10 cellular contexts compared by ENCODE assay signal in the genomic region with DNA sequence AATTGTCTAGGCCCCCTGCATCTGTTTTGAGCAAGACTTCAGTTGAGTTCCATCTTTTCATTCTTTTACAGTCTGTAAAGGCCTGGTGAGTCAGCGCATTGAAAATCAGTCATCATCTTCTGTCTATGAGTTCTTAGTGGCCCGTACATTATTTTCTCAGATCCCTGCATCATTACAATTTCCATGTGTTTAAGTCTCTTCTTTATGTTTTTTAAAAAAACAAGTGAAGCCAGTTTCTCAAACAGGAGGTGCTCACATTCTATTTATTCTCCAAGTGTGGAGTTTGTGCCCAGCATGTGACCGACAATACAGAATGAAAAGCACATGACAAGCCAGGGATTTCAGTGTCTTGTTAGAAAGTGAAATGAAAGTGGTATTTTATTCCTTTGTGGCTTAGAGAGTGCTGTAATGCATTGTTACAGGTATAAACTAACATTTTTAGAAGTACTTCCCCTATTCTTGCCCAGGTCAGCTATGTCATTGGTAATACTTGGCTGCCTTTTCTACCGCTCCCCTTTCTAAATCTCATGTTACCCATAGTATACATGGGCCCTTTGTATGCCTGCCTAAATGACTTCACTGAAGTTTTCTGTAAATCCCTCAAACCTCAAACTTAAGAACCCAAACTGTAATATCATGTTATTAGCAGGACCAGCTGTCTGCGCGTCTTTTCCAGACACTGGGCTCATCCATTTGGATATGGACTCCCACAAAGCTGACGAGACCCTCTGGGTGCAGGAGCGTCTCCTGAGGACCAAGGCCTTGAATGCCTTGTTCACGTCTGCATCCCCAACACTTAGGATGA.
A peak's percentile ranks its signal among the peaks of the same experiment; 100 is the strongest.
DNase-seq lines count a peak whose midpoint lies in the region; ATAC-seq and TF ChIP-seq lines count a peak whose summit lies in the region.
"Had no signal": no experiment of that assay in that cellular context is flagged by ENCODE, and none has a peak within 500 bp of the region (broad histone marks: within the 10 kb centered on the region; RNA-seq: fewer than 3 reads in every experiment).

No MANE protein-coding gene starts in this region.

- DNase-seq in AG20443 (ENCODE audit: low spot score) (peak; percentile 47), GM20000 (ENCODE audit: low spot score) (peak; percentile 54), dedifferentiated amniotic fluid mesenchymal stem cell (ENCODE audit: extremely low spot score) (peak; percentile 46), GF-D8 (lab: John Stamatoyannopoulos, UW) (no peak), NCI-H2081 treated with DMSO at 0.1 percent for 48 hours (lab: John Stamatoyannopoulos, UW) (no peak), SW 1271 (lab: John Stamatoyannopoulos, UW) (no peak)
- DNase-seq: NCI-H2029 treated with DMSO at 0.1 percent for 48 hours, stomach had no signal

- TF ChIP-seq CTCF in GM20000 (IDR thresholded peaks at IDR 0.05; ENCODE audit: extremely low read depth, missing control alignments) = no peak

- peak; percentile 86 for ATAC-seq in HG03378 (IDR thresholded peaks at IDR 0.05; ENCODE audit: unreplicated experiment)
- no peak for ATAC-seq in activated CD4-positive, CD25-positive, alpha-beta regulatory T cell treated with anti-CD3 and anti-CD28 coated beads, Interleukin-2, amount 50 U/mL, for 24 hours

Comparison
In these comparisons a context has a peak if more than half of its experiments do, and no peak if none do; other contexts are left out.
1. DNase-seq: peak in AG20443 (single experiment), GM20000 (single experiment) and dedifferentiated amniotic fluid mesenchymal stem cell (single experiment); none in GF-D8 (single experiment), NCI-H2081 treated with DMSO at 0.1 percent for 48 hours (single experiment) and SW 1271 (0 of 2).